30 cellular contexts compared by ENCODE assay signal in genomic region chr4:177791188-177791587, GRCh38.
"Had no signal": no experiment of that assay in that cellular context is flagged by ENCODE, and none has a peak within 500 bp of the region (broad histone marks: within the 10 kb centered on the region; RNA-seq: fewer than 3 reads in every experiment).

No MANE protein-coding gene starts in this region.

- H3K9me3 ChIP-seq: MG63 had no signal

- H3K36me3 ChIP-seq: MG63 had no signal

- H3K4me3 ChIP-seq: MG63 had no signal

- H3K27me3 ChIP-seq: MG63 had no signal

- DNase-seq: Karpas-422, Kasumi-1, MG63, MM.1S, MV-4-11, NCI-H1048, NCI-H1092, NCI-H1092 treated with DMSO at 0.1 percent for 48 hours, NCI-H1105, NCI-H1105 treated with DMSO at 0.1 percent for 48 hours, NCI-H1436, NCI-H1436 treated with DMSO at 0.1 percent for 48 hours, NCI-H1694, NCI-H1694 treated with DMSO at 0.1 percent for 48 hours, NCI-H187, NCI-H187 treated with DMSO at 0.1 percent for 48 hours, NCI-H2029, NCI-H2029 treated with DMSO at 0.1 percent for 48 hours, NCI-H2081 treated with DMSO at 0.1 percent for 48 hours, NCI-H2107, NCI-H2171, NCI-H2171 treated with DMSO at 0.1 percent for 48 hours, NCI-H2227 treated with DMSO at 0.1 percent for 48 hours, NCI-H226, NCI-H345, NCI-H446, NCI-H446 treated with DMSO at 0.1 percent for 48 hours, NCI-H510A, NCI-H510A treated with DMSO at 0.1 percent for 48 hours, NCI-H524 had no signal
